Comparison of ENCODE assay signal across 22 cellular contexts in genomic region chr13:66576381-66576780, GRCh38.
"Had no signal": no experiment of that assay in that cellular context is flagged by ENCODE, and none has a peak within 500 bp of the region (broad histone marks: within the 10 kb centered on the region; RNA-seq: fewer than 3 reads in every experiment).

No MANE protein-coding gene starts in this region.

- H3K27me3 ChIP-seq: heart left ventricle, stomach, suprapubic skin, tibial nerve had no signal

- H3K9me3 ChIP-seq: heart left ventricle, stomach, tibial nerve had no signal

- H3K36me3 Mint-ChIP-seq: activated CD4-positive, alpha-beta memory T cell treated with anti-CD3 and anti-CD28 coated beads for 36 hours; memory B cell; stimulated activated effector memory CD8-positive, alpha-beta T cell treated with anti-CD3 and anti-CD28 coated beads, Interleukin-12 subunit alpha, Interleukin-12 subunit beta, amount 100 ng/mL, for 72 hours had no signal

- H3K4me1 ChIP-seq: heart left ventricle, parathyroid adenoma, stomach, suprapubic skin, tibial nerve had no signal

- ATAC-seq: activated T-cell treated with anti-CD3 and anti-CD28 coated beads, Interleukin-2, amount 50 U/mL, for 72 hours; heart left ventricle; left cardiac atrium; sciatic nerve; stimulated activated effector memory CD8-positive, alpha-beta T cell treated with anti-CD3 and anti-CD28 coated beads, Interleukin-12 subunit alpha, Interleukin-12 subunit beta, amount 100 ng/mL, for 72 hours had no signal

- H3K36me3 ChIP-seq: heart left ventricle, stomach, suprapubic skin, tibial nerve had no signal

- H3K27ac ChIP-seq: heart left ventricle, parathyroid adenoma, stomach, suprapubic skin, tibial nerve had no signal

- H3K27ac Mint-ChIP-seq: activated B cell treated with CpG ODN at 0.5 μM for 24 hours; activated CD4-positive, alpha-beta memory T cell treated with anti-CD3 and anti-CD28 coated beads for 36 hours; activated naive CD4-positive, alpha-beta T cell treated with anti-CD3 and anti-CD28 coated beads for 36 hours; activated T-cell treated with anti-CD3 and anti-CD28 coated beads, Interleukin-2, amount 50 U/mL, for 72 hours; memory B cell; nephron progenitor cell; stimulated activated effector memory CD8-positive, alpha-beta T cell treated with anti-CD3 and anti-CD28 coated beads, Interleukin-12 subunit alpha, Interleukin-12 subunit beta, amount 100 ng/mL, for 72 hours had no signal

- DNase-seq: activated B cell treated with CpG ODN at 0.5 μM for 24 hours; activated CD4-positive, alpha-beta memory T cell treated with anti-CD3 and anti-CD28 coated beads for 36 hours; activated CD4-positive, alpha-beta T cell treated with anti-CD3 and anti-CD28 coated beads for 4 hours; activated effector memory CD4-positive, alpha-beta T cell treated with Interleukin-2 at 50 U/mL for 16 hours; activated naive CD4-positive, alpha-beta T cell treated with anti-CD3 and anti-CD28 coated beads for 36 hours; activated T-cell treated with anti-CD3 and anti-CD28 coated beads, Interleukin-2, amount 50 U/mL, for 72 hours; amygdala; cerebellar nuclear complex; cortex of kidney; heart left ventricle; left cardiac atrium; nephron progenitor cell; small intestine; stimulated activated CD4-positive, alpha-beta T cell treated with anti-CD3 and anti-CD28 coated beads, Interleukin-2, amount 100 ng/mL, for 24 hours; stomach; T1000 had no signal

- H3K9me3 Mint-ChIP-seq: activated B cell treated with CpG ODN at 0.5 μM for 24 hours; activated CD4-positive, alpha-beta memory T cell treated with anti-CD3 and anti-CD28 coated beads for 36 hours; nephron progenitor cell had no signal

- H3K27me3 Mint-ChIP-seq: activated B cell treated with CpG ODN at 0.5 μM for 24 hours; activated CD4-positive, alpha-beta memory T cell treated with anti-CD3 and anti-CD28 coated beads for 36 hours; memory B cell had no signal

- H3K4me3 Mint-ChIP-seq: activated B cell treated with CpG ODN at 0.5 μM for 24 hours; activated CD4-positive, alpha-beta memory T cell treated with anti-CD3 and anti-CD28 coated beads for 36 hours; activated naive CD4-positive, alpha-beta T cell treated with anti-CD3 and anti-CD28 coated beads for 36 hours; activated T-cell treated with anti-CD3 and anti-CD28 coated beads, Interleukin-2, amount 50 U/mL, for 72 hours; memory B cell; nephron progenitor cell; stimulated activated effector memory CD8-positive, alpha-beta T cell treated with anti-CD3 and anti-CD28 coated beads, Interleukin-12 subunit alpha, Interleukin-12 subunit beta, amount 100 ng/mL, for 72 hours had no signal

- H3K4me1 Mint-ChIP-seq: activated B cell treated with CpG ODN at 0.5 μM for 24 hours; memory B cell; nephron progenitor cell; stimulated activated effector memory CD8-positive, alpha-beta T cell treated with anti-CD3 and anti-CD28 coated beads, Interleukin-12 subunit alpha, Interleukin-12 subunit beta, amount 100 ng/mL, for 72 hours had no signal

- H3K4me3 ChIP-seq: heart left ventricle, stomach, suprapubic skin, tibial nerve had no signal
